In the genomic region with DNA sequence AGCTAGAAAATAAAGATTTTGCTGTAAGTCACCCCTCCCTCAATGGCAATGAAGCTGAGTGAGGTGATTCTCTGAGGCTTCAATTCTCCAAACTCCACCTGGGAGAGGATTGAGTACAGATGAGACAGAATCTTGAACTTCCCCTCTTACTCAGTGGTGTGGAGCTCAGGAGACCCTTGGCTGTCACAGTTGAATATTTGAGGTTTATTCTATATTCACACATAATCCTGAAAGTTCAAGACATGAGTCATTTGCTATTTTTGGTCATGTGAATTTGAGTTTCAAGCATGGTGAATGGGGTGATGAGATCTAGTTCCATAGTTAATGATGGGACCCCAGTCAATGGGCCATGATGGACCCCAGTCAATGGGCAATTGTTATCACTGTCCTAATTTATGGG, we compare ENCODE assay signal across 33 cellular contexts. TPM values are rescaled to one million over a fixed set of nuclear protein-coding genes. Genes with fewer than 3 reads are reported as not detected.
DNase-seq lines count a peak whose midpoint lies in the region; ATAC-seq and TF ChIP-seq lines count a peak whose summit lies in the region.
"Had no signal": no experiment of that assay in that cellular context is flagged by ENCODE, and none has a peak within 500 bp of the region (broad histone marks: within the 10 kb centered on the region; RNA-seq: fewer than 3 reads in every experiment).

No MANE protein-coding gene starts in this region.

- in situ Hi-C loops in SK-MEL-5 (cut with HindIII; ENCODE audit: low pct_unique_long_range_greater_than_20kb, low sequenced_read_pairs) = no loop called here

- H3K27ac Mint-ChIP-seq in HFFc6 = no peak overlapping the region
- H3K27ac Mint-ChIP-seq in activated CD4-positive, alpha-beta T cell treated with anti-CD3 and anti-CD28 coated beads, Interleukin-2, amount 10 ng/mL, durations not matched to agents 24 days and 14 days = no peak overlapping the region
- H3K27ac Mint-ChIP-seq: activated CD8-positive, alpha-beta T cell treated with anti-CD3 and anti-CD28 coated beads for 36 hours; activated naive CD4-positive, alpha-beta T cell treated with anti-CD3 and anti-CD28 coated beads, Interleukin-2, amount 50 U/mL, for 24 hours; activated T-helper 17 cell treated with anti-CD3 and anti-CD28 coated beads, Interleukin-2, amount 50 U/mL, for 72 hours; CD4-positive, alpha-beta memory T cell; naive thymus-derived CD4-positive, alpha-beta T cell; stimulated activated naive CD8-positive, alpha-beta T cell treated with anti-CD3 and anti-CD28 coated beads, Interleukin-15, Interleukin-2, amounts not matched to agents 100 ng/mL and 50 ng/mL, for 24 hours; T-helper 1 cell treated with Interleukin-12 subunit alpha and Interleukin-12 subunit beta and Interleukin-4 antibody, amounts not matched to agents 30 μg/mL and 1 μg/mL, for 36 hours had no signal

- 0 out of 2 replicates have a peak, but pooled peaks cover 5% of the 10 kb centered on the region for H3K36me3 Mint-ChIP-seq in HFFc6 (ENCODE audit: low read depth)
- H3K36me3 Mint-ChIP-seq in activated CD4-positive, alpha-beta T cell treated with anti-CD3 and anti-CD28 coated beads, Interleukin-2, amount 10 ng/mL, durations not matched to agents 24 days and 14 days (ENCODE audit: low read depth) = no peaks in the 10 kb centered on the region
- H3K36me3 Mint-ChIP-seq: activated naive CD4-positive, alpha-beta T cell treated with anti-CD3 and anti-CD28 coated beads, Interleukin-2, amount 50 U/mL, for 24 hours; CD4-positive, alpha-beta memory T cell; naive thymus-derived CD4-positive, alpha-beta T cell had no signal

- POLR2A ChIA-PET in OCI-LY7 (lab: Charles Lee) = interaction anchor here (0.7 kb wide), 1 partner anchor 1185 kb away, joined by 3 read pairs; no protein-coding TSS in a partner anchor

- intact Hi-C loops in activated CD4-positive, alpha-beta T cell treated with anti-CD3 and anti-CD28 coated beads, Interleukin-2, amount 10 ng/mL, durations not matched to agents 24 days and 14 days (cut with micrococcal nuclease) = no loop called here
- intact Hi-C loops in OCI-LY7 (cut with micrococcal nuclease; ENCODE audit: unreplicated experiment) = no loop called here

- no peaks in the 10 kb centered on the region for H3K79me2 ChIP-seq in OCI-LY7 (ENCODE audit: insufficient read depth, low read depth, low read length)

- H4K20me1 ChIP-seq in OCI-LY7 (ENCODE audit: insufficient read depth, low read length) = no peaks in the 10 kb centered on the region

- BruUV-seq in OCI-LY7 (replicated peaks; lab: Mats Ljungman, UMichigan) = no TSS peak

- no peak for ATAC-seq in HG03280 (IDR thresholded peaks at IDR 0.05; ENCODE audit: unreplicated experiment)
- ATAC-seq: activated CD8-positive, alpha-beta T cell treated with anti-CD3 and anti-CD28 coated beads for 36 hours; activated T-helper 17 cell treated with anti-CD3 and anti-CD28 coated beads, Interleukin-2, amount 50 U/mL, for 72 hours; K562; naive thymus-derived CD4-positive, alpha-beta T cell; psoas muscle had no signal

- no peaks in the 10 kb centered on the region for H3K27me3 Mint-ChIP-seq in HFFc6 (ENCODE audit: insufficient read depth)
- H3K27me3 Mint-ChIP-seq in activated CD4-positive, alpha-beta T cell treated with anti-CD3 and anti-CD28 coated beads, Interleukin-2, amount 10 ng/mL, durations not matched to agents 24 days and 14 days = peaks cover 2% of the 10 kb centered on the region

- peaks cover 6% of the 10 kb centered on the region; the same call in 1 of the 2 replicates for H3K9me3 Mint-ChIP-seq in HFFc6
- peaks cover 6% of the 10 kb centered on the region for H3K9me3 Mint-ChIP-seq in activated CD4-positive, alpha-beta T cell treated with anti-CD3 and anti-CD28 coated beads, Interleukin-2, amount 10 ng/mL, durations not matched to agents 24 days and 14 days
- H3K9me3 Mint-ChIP-seq: activated CD8-positive, alpha-beta T cell treated with anti-CD3 and anti-CD28 coated beads for 36 hours; activated naive CD4-positive, alpha-beta T cell treated with anti-CD3 and anti-CD28 coated beads, Interleukin-2, amount 50 U/mL, for 24 hours; activated T-helper 17 cell treated with anti-CD3 and anti-CD28 coated beads, Interleukin-2, amount 50 U/mL, for 72 hours; stimulated activated naive CD8-positive, alpha-beta T cell treated with anti-CD3 and anti-CD28 coated beads, Interleukin-15, Interleukin-2, amounts not matched to agents 100 ng/mL and 50 ng/mL, for 24 hours; T-helper 1 cell treated with Interleukin-12 subunit alpha and Interleukin-12 subunit beta and Interleukin-4 antibody, amounts not matched to agents 30 μg/mL and 1 μg/mL, for 36 hours had no signal

- H3K4me3 ChIP-seq in GM06990 (replicated peaks; ENCODE audit: low read depth, low read length) (no peak overlapping the region), OCI-LY7 (ENCODE audit: low read depth, low read length, poor library complexity, severe bottlenecking) (no peak overlapping the region), BE2C (ENCODE audit: low read depth, low read length) (no peak overlapping the region)
- H3K4me3 ChIP-seq: ascending aorta, dorsolateral prefrontal cortex, K562, left ventricle myocardium inferior, MG63, psoas muscle, thoracic aorta, vagina had no signal

- H3K4me3 Mint-ChIP-seq in HFFc6 = peak overlapping the region; percentile 34; the same call in 1 of the 2 replicates
- H3K4me3 Mint-ChIP-seq in activated CD4-positive, alpha-beta T cell treated with anti-CD3 and anti-CD28 coated beads, Interleukin-2, amount 10 ng/mL, durations not matched to agents 24 days and 14 days = no peak overlapping the region
- H3K4me3 Mint-ChIP-seq: activated CD8-positive, alpha-beta T cell treated with anti-CD3 and anti-CD28 coated beads for 36 hours; activated naive CD4-positive, alpha-beta T cell treated with anti-CD3 and anti-CD28 coated beads, Interleukin-2, amount 50 U/mL, for 24 hours; activated T-helper 17 cell treated with anti-CD3 and anti-CD28 coated beads, Interleukin-2, amount 50 U/mL, for 72 hours; CD4-positive, alpha-beta memory T cell; naive thymus-derived CD4-positive, alpha-beta T cell; stimulated activated naive CD8-positive, alpha-beta T cell treated with anti-CD3 and anti-CD28 coated beads, Interleukin-15, Interleukin-2, amounts not matched to agents 100 ng/mL and 50 ng/mL, for 24 hours; T-helper 1 cell treated with Interleukin-12 subunit alpha and Interleukin-12 subunit beta and Interleukin-4 antibody, amounts not matched to agents 30 μg/mL and 1 μg/mL, for 36 hours had no signal

- CTCF ChIA-PET in OCI-LY7 (lab: Charles Lee; ENCODE audit: unreplicated experiment) = no interaction called here

- H3K27me3 ChIP-seq in GM06990 (replicated peaks; ENCODE audit: control insufficient read depth, insufficient read depth, low read length) = no peaks in the 10 kb centered on the region
- H3K27me3 ChIP-seq in BE2C = no peaks in the 10 kb centered on the region
- H3K27me3 ChIP-seq: dorsolateral prefrontal cortex, MG63, vagina had no signal

- no peaks in the 10 kb centered on the region for H3K9me2 ChIP-seq in OCI-LY7 (ENCODE audit: insufficient read depth, low read length)
- H3K9me2 ChIP-seq: SK-N-SH had no signal

- H2AFZ ChIP-seq in OCI-LY7 (ENCODE audit: low read length) = no peak overlapping the region

- TF ChIP-seq CTCF in GM06990 (IDR thresholded peaks at IDR 0.05; ENCODE audit: insufficient read depth, low read length, poor library complexity, severe bottlenecking) = no peak
- TF ChIP-seq CTCF in HFFc6 (IDR thresholded peaks at IDR 0.05) = no peak
- TF ChIP-seq CTCF in OCI-LY7 (conservative IDR thresholded peaks at IDR 0.05; ENCODE audit: low read length) = no peak
- TF ChIP-seq CTCF in BE2C (IDR thresholded peaks at IDR 0.05; ENCODE audit: low read depth, low read length) = no peak

- DNase-seq in GM06990 (ENCODE audit: extremely low read depth, insufficient read length) (peak; percentile 3), HFFc6 (peak; percentile 41), SK-MEL-5 (ENCODE audit: low read depth, low spot score) (peak; percentile 8), iris pigment epithelial cell (ENCODE audit: low read depth) (peak; percentile 54), OCI-LY7 (ENCODE audit: low spot score) (no peak), BE2C (no peak)
- DNase-seq in activated CD4-positive, alpha-beta T cell treated with anti-CD3 and anti-CD28 coated beads, Interleukin-2, amount 10 ng/mL, durations not matched to agents 24 days and 14 days = no peak
- DNase-seq: activated CD4-positive, alpha-beta T cell treated with anti-CD3 and anti-CD28 coated beads for 1 hour; activated CD8-positive, alpha-beta T cell treated with anti-CD3 and anti-CD28 coated beads for 36 hours; AML-193; CD4-positive, alpha-beta memory T cell; dorsolateral prefrontal cortex; left ventricle myocardium inferior; MG63; naive thymus-derived CD4-positive, alpha-beta T cell; NCI-H2029 treated with DMSO at 0.1 percent for 48 hours; NCI-H226; NCI-H748 treated with DMSO at 0.1 percent for 48 hours; nucleus accumbens; psoas muscle; SK-N-SH had no signal

- no peaks in the 10 kb centered on the region for H3K36me3 ChIP-seq in GM06990 (ENCODE audit: control insufficient read depth, insufficient read depth, low read length)
- H3K36me3 ChIP-seq in OCI-LY7 (ENCODE audit: insufficient read depth, low read length) = no peaks in the 10 kb centered on the region
- no peaks in the 10 kb centered on the region for H3K36me3 ChIP-seq in BE2C
- H3K36me3 ChIP-seq: ascending aorta, left ventricle myocardium inferior, MG63, thoracic aorta, vagina had no signal

- H3K4me1 ChIP-seq in OCI-LY7 (ENCODE audit: insufficient read depth, low read length, poor library complexity, severe bottlenecking) (no peaks in the 10 kb centered on the region), BE2C (peaks cover 15% of the 10 kb centered on the region)
- H3K4me1 ChIP-seq: ascending aorta, left ventricle myocardium inferior, psoas muscle, vagina had no signal

- H3K4me1 Mint-ChIP-seq in HFFc6 (ENCODE audit: low read depth) = peaks cover 53% of the 10 kb centered on the region
- no peaks in the 10 kb centered on the region for H3K4me1 Mint-ChIP-seq in activated CD4-positive, alpha-beta T cell treated with anti-CD3 and anti-CD28 coated beads, Interleukin-2, amount 10 ng/mL, durations not matched to agents 24 days and 14 days
- H3K4me1 Mint-ChIP-seq: activated naive CD4-positive, alpha-beta T cell treated with anti-CD3 and anti-CD28 coated beads, Interleukin-2, amount 50 U/mL, for 24 hours; activated T-helper 17 cell treated with anti-CD3 and anti-CD28 coated beads, Interleukin-2, amount 50 U/mL, for 72 hours; CD4-positive, alpha-beta memory T cell; naive thymus-derived CD4-positive, alpha-beta T cell had no signal

- no peaks in the 10 kb centered on the region for H3K9me3 ChIP-seq in OCI-LY7 (ENCODE audit: low read length)
- no peaks in the 10 kb centered on the region; the same call in 1 of the 2 replicates for H3K9me3 ChIP-seq in BE2C
- H3K9me3 ChIP-seq: ascending aorta, MG63, SK-N-SH, thoracic aorta, vagina had no signal

- H3K4me2 ChIP-seq in OCI-LY7 (ENCODE audit: low read length) = no peak overlapping the region
- H3K4me2 ChIP-seq: SK-N-SH had no signal

- H3K27ac ChIP-seq in OCI-LY7 (ENCODE audit: low read depth, low read length, poor library complexity, severe bottlenecking) = no peak overlapping the region
- H3K27ac ChIP-seq: ascending aorta, dorsolateral prefrontal cortex, left ventricle myocardium inferior, psoas muscle, thoracic aorta, vagina had no signal

RNA-seq across cellular contexts. Expression of gene TECTB, which starts 13.9 kb away (rescaled TPM):
- total RNA-seq in HFFc6 (2021; fragmentation: NEBNext Ultra II Directional; extraction: Animal tissue kit (Norgen Biotek cat#: 25700)) = not detected
- total RNA-seq in SK-MEL-5 (2014; rRNA removed; shearing (Covaris generic)) = not detected in 2 replicates
- polyA plus RNA-seq in SK-MEL-5 (2015; cell fraction: cytosol; rRNA removed) = not detected in 2 replicates
- not detected in 2 replicates for polyA plus RNA-seq in SK-MEL-5 (2015; cell fraction: nucleus; rRNA removed)
- not detected in 2 replicates for total RNA-seq in activated CD4-positive, alpha-beta T cell treated with anti-CD3 and anti-CD28 coated beads, Interleukin-2, amount 10 ng/mL, durations not matched to agents 24 days and 14 days
- total RNA-seq in OCI-LY7 (2014; rRNA removed; shearing (Covaris generic)) = not detected in 2 replicates
- not detected in 2 replicates for total RNA-seq in OCI-LY7 (2022)
- not detected for polyA plus RNA-seq in BE2C (2012; ENCODE audit: insufficient read depth, insufficient read length, low read depth)
- total RNA-seq: activated CD8-positive, alpha-beta T cell treated with anti-CD3 and anti-CD28 coated beads for 36 hours; activated T-helper 17 cell treated with anti-CD3 and anti-CD28 coated beads, Interleukin-2, amount 50 U/mL, for 72 hours; ascending aorta; CD4-positive, alpha-beta memory T cell; G401; glomerular endothelial cell; H1; K562; left ventricle myocardium inferior; naive thymus-derived CD4-positive, alpha-beta T cell; psoas muscle; thoracic aorta; vagina had no signal
- polyA plus RNA-seq: CD4-positive, alpha-beta memory T cell; H1; K562; naive thymus-derived CD4-positive, alpha-beta T cell; psoas muscle; SK-N-SH had no signal

Comparison
In these comparisons a context has a peak if more than half of its experiments do, and no peak if none do; other contexts are left out.
1. DNase-seq: peak in GM06990 (single experiment), HFFc6 (single experiment), SK-MEL-5 (single experiment) and iris pigment epithelial cell (single experiment); none in activated CD4-positive, alpha-beta T cell treated with anti-CD3 and anti-CD28 coated beads, Interleukin-2, amount 10 ng/mL, durations not matched to agents 24 days and 14 days (single experiment), OCI-LY7 (single experiment) and BE2C (single experiment).